Comparison of ENCODE assay signal across 1 cellular context in genomic region chr11:809287-810039, GRCh38.
TF ChIP-seq lines count a peak whose summit lies in the region.

Gene RPLP2 (plus strand): TSS chr11:809967. CDS start chr11:810235, 268 bp downstream.

TF ChIP-seq in WTC11, 78 proteins besides CTCF, POLR2A, EP300 and RAD21 (continued from another document):
- no peak for TF ChIP-seq ZNF263 (CRISPR knock-in tag; IDR thresholded peaks at IDR 0.05; ENCODE audit: low read depth)
- TF ChIP-seq ZNF138 (CRISPR knock-in tag; conservative IDR thresholded peaks at IDR 0.05): no peak
- TF ChIP-seq ESRRA (CRISPR knock-in tag; IDR thresholded peaks at IDR 0.05; ENCODE audit: borderline replicate concordance): no peak
- TF ChIP-seq, protein P1, sequence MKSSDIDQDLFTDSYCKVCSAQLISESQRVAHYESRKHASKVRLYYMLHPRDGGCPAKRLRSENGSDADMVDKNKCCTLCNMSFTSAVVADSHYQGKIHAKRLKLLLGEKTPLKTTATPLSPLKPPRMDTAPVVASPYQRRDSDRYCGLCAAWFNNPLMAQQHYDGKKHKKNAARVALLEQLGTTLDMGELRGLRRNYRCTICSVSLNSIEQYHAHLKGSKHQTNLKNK (CRISPR knock-in tag; IDR thresholded peaks at IDR 0.05): no peak
- TF ChIP-seq HMGXB4 (CRISPR knock-in tag; IDR thresholded peaks at IDR 0.05): peak; percentile 47; the same call in 1 of the 2 replicates
- TF ChIP-seq AFF4 (CRISPR knock-in tag; IDR thresholded peaks at IDR 0.05; ENCODE audit: borderline replicate concordance): no peak
- 0 out of 2 replicates have a peak, but pooled peaks have one; percentile 41 for TF ChIP-seq ATF2 (CRISPR knock-in tag; IDR thresholded peaks at IDR 0.05; ENCODE audit: borderline replicate concordance, low read depth)
- no peak for TF ChIP-seq GTF2I (CRISPR knock-in tag; conservative IDR thresholded peaks at IDR 0.05)
- no peak for TF ChIP-seq OVOL2 (CRISPR knock-in tag; IDR thresholded peaks at IDR 0.05; ENCODE audit: borderline replicate concordance)
- TF ChIP-seq, protein P2, sequence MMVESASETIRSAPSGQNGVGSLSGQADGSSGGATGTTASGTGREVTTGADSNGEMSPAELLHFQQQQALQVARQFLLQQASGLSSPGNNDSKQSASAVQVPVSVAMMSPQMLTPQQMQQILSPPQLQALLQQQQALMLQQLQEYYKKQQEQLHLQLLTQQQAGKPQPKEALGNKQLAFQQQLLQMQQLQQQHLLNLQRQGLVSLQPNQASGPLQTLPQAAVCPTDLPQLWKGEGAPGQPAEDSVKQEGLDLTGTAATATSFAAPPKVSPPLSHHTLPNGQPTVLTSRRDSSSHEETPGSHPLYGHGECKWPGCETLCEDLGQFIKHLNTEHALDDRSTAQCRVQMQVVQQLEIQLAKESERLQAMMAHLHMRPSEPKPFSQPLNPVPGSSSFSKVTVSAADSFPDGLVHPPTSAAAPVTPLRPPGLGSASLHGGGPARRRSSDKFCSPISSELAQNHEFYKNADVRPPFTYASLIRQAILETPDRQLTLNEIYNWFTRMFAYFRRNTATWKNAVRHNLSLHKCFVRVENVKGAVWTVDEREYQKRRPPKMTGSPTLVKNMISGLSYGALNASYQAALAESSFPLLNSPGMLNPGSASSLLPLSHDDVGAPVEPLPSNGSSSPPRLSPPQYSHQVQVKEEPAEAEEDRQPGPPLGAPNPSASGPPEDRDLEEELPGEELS (CRISPR knock-in tag; IDR thresholded peaks at IDR 0.05): peak; percentile 51; the same call in 1 of the 2 replicates
- no peak; the same call in 1 of the 2 replicates for TF ChIP-seq RELA (CRISPR knock-in tag; IDR thresholded peaks at IDR 0.05; ENCODE audit: borderline replicate concordance)
- no peak for TF ChIP-seq ZNF121 (CRISPR knock-in tag; IDR thresholded peaks at IDR 0.05)
- TF ChIP-seq ZBTB21 (CRISPR knock-in tag; IDR thresholded peaks at IDR 0.05; ENCODE audit: borderline replicate concordance): no peak; the same call in 1 of the 2 replicates
- TF ChIP-seq MYBL2 (CRISPR knock-in tag; IDR thresholded peaks at IDR 0.05): peak; percentile 87
- TF ChIP-seq TEAD1 (CRISPR knock-in tag; IDR thresholded peaks at IDR 0.05): 0 out of 2 replicates have a peak, but pooled peaks have one; percentile 65
- TF ChIP-seq SOX15 (CRISPR knock-in tag; IDR thresholded peaks at IDR 0.05): no peak
- peak; percentile 92 for TF ChIP-seq NFYB (CRISPR knock-in tag; conservative IDR thresholded peaks at IDR 0.05; ENCODE audit: low read depth)
- TF ChIP-seq EMX1 (CRISPR knock-in tag; IDR thresholded peaks at IDR 0.05): no peak
- TF ChIP-seq JUN (CRISPR knock-in tag; IDR thresholded peaks at IDR 0.05): peak; percentile 63; the same call in 1 of the 2 replicates
- TF ChIP-seq PRRX2 (CRISPR knock-in tag; IDR thresholded peaks at IDR 0.05): no peak
- no peak for TF ChIP-seq NR1H2 (CRISPR knock-in tag; IDR thresholded peaks at IDR 0.05)
- no peak for TF ChIP-seq JAZF1 (CRISPR knock-in tag; IDR thresholded peaks at IDR 0.05)
- TF ChIP-seq FOXP1 (CRISPR knock-in tag; IDR thresholded peaks at IDR 0.05; ENCODE audit: borderline replicate concordance): peak; percentile 90
- TF ChIP-seq TP53 (CRISPR knock-in tag; IDR thresholded peaks at IDR 0.05): no peak
- no peak for TF ChIP-seq ZNF416 (CRISPR knock-in tag; IDR thresholded peaks at IDR 0.05)
- no peak for TF ChIP-seq TEAD4 (CRISPR knock-in tag; IDR thresholded peaks at IDR 0.05)
- TF ChIP-seq NFATC4 (CRISPR knock-in tag; IDR thresholded peaks at IDR 0.05): no peak
- TF ChIP-seq NR2C2 (CRISPR knock-in tag; IDR thresholded peaks at IDR 0.05): 0 out of 2 replicates have a peak, but pooled peaks have one; percentile 55
- no peak for TF ChIP-seq GRHL2 (CRISPR knock-in tag; IDR thresholded peaks at IDR 0.05; ENCODE audit: insufficient replicate concordance, severe bottlenecking)
- no peak for TF ChIP-seq ZNF671 (CRISPR knock-in tag; IDR thresholded peaks at IDR 0.05)
- TF ChIP-seq USF1 (CRISPR knock-in tag; IDR thresholded peaks at IDR 0.05): 0 out of 2 replicates have a peak, but pooled peaks have one; percentile 16
- no peak for TF ChIP-seq ZNF425 (CRISPR knock-in tag; conservative IDR thresholded peaks at IDR 0.05)
- no peak; the same call in 1 of the 2 replicates for TF ChIP-seq ATF1 (CRISPR knock-in tag; IDR thresholded peaks at IDR 0.05)
- no peak for TF ChIP-seq ATF3 (CRISPR knock-in tag; conservative IDR thresholded peaks at IDR 0.05)
- TF ChIP-seq CREM (CRISPR knock-in tag; IDR thresholded peaks at IDR 0.05): peak; percentile 91
- TF ChIP-seq ATF6 (CRISPR knock-in tag; IDR thresholded peaks at IDR 0.05): no peak
- no peak; the same call in 1 of the 2 replicates for TF ChIP-seq SMAD3 (CRISPR knock-in tag; IDR thresholded peaks at IDR 0.05; ENCODE audit: borderline replicate concordance)
- TF ChIP-seq AR (CRISPR knock-in tag; IDR thresholded peaks at IDR 0.05): no peak
- TF ChIP-seq ZNF423 (CRISPR knock-in tag; IDR thresholded peaks at IDR 0.05): no peak
TF ChIP-seq in WTC11: peak in this region for 27.
